Comparison of ENCODE assay signal across 1 cellular context in genomic region chr3:36647423-36647853, GRCh38.
TF ChIP-seq lines count a peak whose summit lies in the region.

No MANE protein-coding gene starts in this region.

TF ChIP-seq in K562, 482 proteins besides CTCF, POLR2A, EP300 and RAD21 (continued from another document):
- TF ChIP-seq, protein P1, sequence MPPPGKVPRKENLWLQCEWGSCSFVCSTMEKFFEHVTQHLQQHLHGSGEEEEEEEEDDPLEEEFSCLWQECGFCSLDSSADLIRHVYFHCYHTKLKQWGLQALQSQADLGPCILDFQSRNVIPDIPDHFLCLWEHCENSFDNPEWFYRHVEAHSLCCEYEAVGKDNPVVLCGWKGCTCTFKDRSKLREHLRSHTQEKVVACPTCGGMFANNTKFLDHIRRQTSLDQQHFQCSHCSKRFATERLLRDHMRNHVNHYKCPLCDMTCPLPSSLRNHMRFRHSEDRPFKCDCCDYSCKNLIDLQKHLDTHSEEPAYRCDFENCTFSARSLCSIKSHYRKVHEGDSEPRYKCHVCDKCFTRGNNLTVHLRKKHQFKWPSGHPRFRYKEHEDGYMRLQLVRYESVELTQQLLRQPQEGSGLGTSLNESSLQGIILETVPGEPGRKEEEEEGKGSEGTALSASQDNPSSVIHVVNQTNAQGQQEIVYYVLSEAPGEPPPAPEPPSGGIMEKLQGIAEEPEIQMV (tag; conservative IDR thresholded peaks at IDR 0.05; ENCODE audit: low read depth): no peak
- TF ChIP-seq TRIM24 (IDR thresholded peaks at IDR 0.05) (peak in 1 of 2 experiments; percentile 70; a peak in 2 of 4 replicates), SMARCA4 (IDR thresholded peaks at IDR 0.05) (peak; percentile 22; the same call in 1 of the 2 replicates), KLF6 (CRISPR knock-in tag; IDR thresholded peaks at IDR 0.05; ENCODE audit: borderline replicate concordance) (0 out of 2 replicates have a peak, but pooled peaks have one; percentile 10), TCF7L2 (IDR thresholded peaks at IDR 0.05; ENCODE audit: low read depth, low read length) (no peak), CEBPG (CRISPR knock-in tag; IDR thresholded peaks at IDR 0.05) (peak; percentile 76), CEBPG (tag; conservative IDR thresholded peaks at IDR 0.05 in 1 of 2, IDR thresholded peaks at IDR 0.05 in 1 of 2) (peak; percentile 93 to 98), RBFOX2 (IDR thresholded peaks at IDR 0.05; ENCODE audit: low read depth, low read length) (0 out of 2 replicates have a peak, but pooled peaks have one; percentile 20), MEIS2 (IDR thresholded peaks at IDR 0.05; ENCODE audit: partially characterized antibody) (peak; percentile 49), ZNF583 (CRISPR knock-in tag; IDR thresholded peaks at IDR 0.05) (0 out of 2 replicates have a peak, but pooled peaks have one; percentile 38), CAMTA2 (CRISPR knock-in tag; conservative IDR thresholded peaks at IDR 0.05) (no peak), FOXA3 (CRISPR knock-in tag; conservative IDR thresholded peaks at IDR 0.05 in 1 of 2, IDR thresholded peaks at IDR 0.05 in 1 of 2) (peak in 1 of 2 experiments; percentile 4; a peak in 1 of 4 replicates), PKNOX1 (IDR thresholded peaks at IDR 0.05) (peak; percentile 83), ELF4 (CRISPR knock-in tag; IDR thresholded peaks at IDR 0.05) (peak; percentile 72; the same call in 1 of the 2 replicates), MAZ (CRISPR knock-in tag; conservative IDR thresholded peaks at IDR 0.05 in 1 of 2, IDR thresholded peaks at IDR 0.05 in 1 of 2) (no peak), NRF1 (conservative IDR thresholded peaks at IDR 0.05 in 1 of 2, IDR thresholded peaks at IDR 0.05 in 1 of 2) (peak in 1 of 2 experiments; percentile 21; a peak in 1 of 4 replicates)
- TF ChIP-seq, protein P2, sequence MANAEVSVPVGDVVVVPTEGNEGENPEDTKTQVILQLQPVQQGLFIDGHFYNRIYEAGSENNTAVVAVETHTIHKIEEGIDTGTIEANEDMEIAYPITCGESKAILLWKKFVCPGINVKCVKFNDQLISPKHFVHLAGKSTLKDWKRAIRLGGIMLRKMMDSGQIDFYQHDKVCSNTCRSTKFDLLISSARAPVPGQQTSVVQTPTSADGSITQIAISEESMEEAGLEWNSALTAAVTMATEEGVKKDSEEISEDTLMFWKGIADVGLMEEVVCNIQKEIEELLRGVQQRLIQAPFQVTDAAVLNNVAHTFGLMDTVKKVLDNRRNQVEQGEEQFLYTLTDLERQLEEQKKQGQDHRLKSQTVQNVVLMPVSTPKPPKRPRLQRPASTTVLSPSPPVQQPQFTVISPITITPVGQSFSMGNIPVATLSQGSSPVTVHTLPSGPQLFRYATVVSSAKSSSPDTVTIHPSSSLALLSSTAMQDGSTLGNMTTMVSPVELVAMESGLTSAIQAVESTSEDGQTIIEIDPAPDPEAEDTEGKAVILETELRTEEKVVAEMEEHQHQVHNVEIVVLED (CRISPR knock-in tag; IDR thresholded peaks at IDR 0.05): peak; percentile 41; the same call in 1 of the 2 replicates
